18 cellular contexts compared by ENCODE assay signal in the genomic region with DNA sequence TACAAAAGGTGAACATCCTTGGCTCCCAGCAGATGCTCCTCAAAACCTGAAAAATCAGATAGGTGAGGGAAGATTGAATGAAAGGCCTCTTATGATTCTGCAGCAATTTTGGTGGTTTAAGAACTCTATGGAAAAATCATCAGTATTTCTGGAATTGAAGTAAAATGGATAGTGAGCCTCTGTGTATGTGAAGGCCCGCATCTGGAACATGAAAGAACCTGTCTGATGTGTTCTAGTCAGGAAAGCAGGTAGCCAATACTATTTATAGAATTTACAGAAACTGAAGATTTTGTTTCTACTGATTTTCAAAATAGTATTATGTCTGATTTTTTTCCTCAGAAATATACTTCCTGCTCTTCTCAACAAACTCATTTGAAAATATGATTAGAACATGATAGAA. TPM values are rescaled to one million over a fixed set of nuclear protein-coding genes. Genes with fewer than 3 reads are reported as not detected.
A peak's percentile ranks its signal among the peaks of the same experiment; 100 is the strongest.
DNase-seq lines count a peak whose midpoint lies in the region; ATAC-seq, FAIRE-seq and TF ChIP-seq lines count a peak whose summit lies in the region.
"Had no signal": no experiment of that assay in that cellular context is flagged by ENCODE, and none has a peak within 500 bp of the region (broad histone marks: within the 10 kb centered on the region; RNA-seq: fewer than 3 reads in every experiment).

No MANE protein-coding gene starts in this region.

- POLR2A ChIA-PET in IMR-90 (lab: Charles Lee; ENCODE audit: unreplicated experiment), result no interaction called here

- FAIRE-seq in keratinocyte (lab: Jason Lieb, UNC) (peak; percentile 5), GM12892 (lab: Jason Lieb, UNC) (no peak)

- peak overlapping the region; percentile 14; the same call in 1 of the 2 replicates for H3K56ac ChIP-seq in IMR-90 (ENCODE audit: extremely low read depth, insufficient read depth, low read length)

- BruUV-seq in IMR-90 (replicated peaks; lab: Mats Ljungman, UMichigan), result no TSS peak

- H2BK15ac ChIP-seq in IMR-90 (ENCODE audit: low read depth, low read length), result peak overlapping the region; percentile 84; the same call in 1 of the 3 replicates

- 0 out of 2 replicates have a peak overlapping the region, but pooled peaks have one; percentile 2 for H3K23ac ChIP-seq in IMR-90 (ENCODE audit: low read depth, low read length)

- H3K79me2 ChIP-seq in keratinocyte (ENCODE audit: control insufficient read depth, insufficient read depth, low read length) (peaks cover 92% of the 10 kb centered on the region), smooth muscle cell (ENCODE audit: low read depth) (peaks cover 30% of the 10 kb centered on the region)

- H3K9me3 ChIP-seq in IMR-90 (ENCODE audit: control insufficient read depth, insufficient read depth, low read length) (no peaks in the 10 kb centered on the region), keratinocyte (ENCODE audit: control insufficient read depth, low read depth, low read length) (no peaks in the 10 kb centered on the region), smooth muscle cell (replicated peaks; ENCODE audit: low read depth) (no peaks in the 10 kb centered on the region)
- H3K9me3 ChIP-seq: MG63, Peyer's patch had no signal

- no peak overlapping the region for H2AK9ac ChIP-seq in IMR-90 (replicated peaks; ENCODE audit: low read depth, low read length, poor library complexity)

- no peak for TF ChIP-seq RAD21 in IMR-90 (IDR thresholded peaks at IDR 0.05; ENCODE audit: low read length)

- H3K27ac ChIP-seq in IMR-90 (ENCODE audit: insufficient read depth, low read length) (peak overlapping the region; percentile 60; the same call in 1 of the 2 replicates), brain microvascular endothelial cell (peak overlapping the region; percentile 94), keratinocyte (ENCODE audit: control insufficient read depth, insufficient read depth, low read length) (peak overlapping the region; percentile 99), smooth muscle cell (ENCODE audit: low read depth) (peak overlapping the region; percentile 42)
- H3K27ac ChIP-seq: HL-60, Peyer's patch had no signal

- CTCF ChIA-PET in IMR-90 (lab: Yijun Ruan, JAX), result interaction anchor here (0.7 to 0.8 kb wide), 2 partner anchors 9 to 31 kb away, joined by 3 read pairs; no protein-coding TSS in a partner anchor

- in situ Hi-C loops in IMR-90 (cut with MboI; ENCODE audit: low sequenced_read_pairs), result no loop called here
- in situ Hi-C loops in brain microvascular endothelial cell (cut with HindIII; ENCODE audit: low pct_ligation_motif_present, low sequenced_read_pairs), result no loop called here

- H3K14ac ChIP-seq in IMR-90 (replicated peaks; ENCODE audit: low read depth, low read length), result peak overlapping the region; percentile 8; the same call in 1 of the 2 replicates

- peak overlapping the region; percentile 72; the same call in 1 of the 2 replicates for H4K91ac ChIP-seq in IMR-90 (ENCODE audit: insufficient read depth, low read depth, low read length)

- H3K4me3 ChIP-seq in IMR-90 (ENCODE audit: insufficient read depth, low read depth, low read length) (no peak overlapping the region), brain microvascular endothelial cell (ENCODE audit: low read depth, low read length) (no peak overlapping the region), keratinocyte (ENCODE audit: control insufficient read depth in 2 of 3, extremely low read depth in 1 of 3, insufficient read depth in 2 of 3, low read depth in 1 of 3, low read length in 3 of 3) (no peak overlapping the region), smooth muscle cell (no peak overlapping the region)
- H3K4me3 ChIP-seq: MG63, Peyer's patch had no signal

- ATAC-seq in IMR-90 (ENCODE audit: low read depth) (no peak), HG03039 (IDR thresholded peaks at IDR 0.05; ENCODE audit: unreplicated experiment) (no peak)

- H3K18ac ChIP-seq in IMR-90 (ENCODE audit: low read depth, low read length), result peak overlapping the region; percentile 20

- H3K4ac ChIP-seq in IMR-90 (ENCODE audit: low read depth, low read length), result peak overlapping the region; percentile 42; the same call in 1 of the 2 replicates

- no CpG with 5 or more reads among the region's 1 CpG for WGBS in IMR-90 (ENCODE audit: extremely low coverage in 2 of 2, insufficient read length in 1 of 2), 2 experiments
- WGBS in smooth muscle cell (ENCODE audit: low lambda C conversion rate), result 81% methylated on average over 1 of the region's 1 CpG

- H4K5ac ChIP-seq in IMR-90 (ENCODE audit: low read depth, low read length), result peak overlapping the region; percentile 17; the same call in 1 of the 2 replicates

- H4K20me1 ChIP-seq in IMR-90 (ENCODE audit: insufficient read depth, low read length), result peaks cover 16% of the 10 kb centered on the region
- no peaks in the 10 kb centered on the region for H4K20me1 ChIP-seq in keratinocyte (ENCODE audit: control insufficient read depth, extremely low read depth, insufficient read depth, low read length)
- H4K20me1 ChIP-seq in smooth muscle cell (ENCODE audit: low read depth), result no peaks in the 10 kb centered on the region

- H3K9me1 ChIP-seq in IMR-90 (ENCODE audit: insufficient read depth, low read length) (peaks cover 37% of the 10 kb centered on the region), keratinocyte (ENCODE audit: control insufficient read depth, extremely low read depth, insufficient read depth, low read length) (peaks cover 4% of the 10 kb centered on the region)

- H2BK120ac ChIP-seq in IMR-90 (ENCODE audit: low read depth, low read length), result peak overlapping the region; percentile 38

- TF ChIP-seq POLR2A in IMR-90 (IDR thresholded peaks at IDR 0.05; ENCODE audit: low read depth, low read length) (no peak), GM12892 (IDR thresholded peaks at IDR 0.05; ENCODE audit: low read depth, low read length) (no peak)

- H2AK5ac ChIP-seq in IMR-90 (ENCODE audit: low read depth, low read length), result peak overlapping the region; percentile 94

- H3K27me3 ChIP-seq in IMR-90 (ENCODE audit: control insufficient read depth, insufficient read depth, low read length), result no peaks in the 10 kb centered on the region
- no peaks in the 10 kb centered on the region for H3K27me3 ChIP-seq in brain microvascular endothelial cell (replicated peaks)
- H3K27me3 ChIP-seq in keratinocyte (ENCODE audit: control insufficient read depth, extremely low read depth, insufficient read depth, low read length), result no peaks in the 10 kb centered on the region
- H3K27me3 ChIP-seq in smooth muscle cell (ENCODE audit: low read depth), result no peaks in the 10 kb centered on the region
- H3K27me3 ChIP-seq: MG63, Peyer's patch had no signal

- peak overlapping the region; percentile 89 for H2BK5ac ChIP-seq in IMR-90 (ENCODE audit: low read depth, low read length, poor library complexity, severe bottlenecking)

- H3K36me3 ChIP-seq in IMR-90 (ENCODE audit: control insufficient read depth, insufficient read depth, low read length) (peaks cover 4% of the 10 kb centered on the region; the same call in 1 of the 2 replicates), brain microvascular endothelial cell (replicated peaks) (no peaks in the 10 kb centered on the region), keratinocyte (ENCODE audit: control insufficient read depth in 2 of 2, extremely low read depth in 1 of 2, insufficient read depth in 2 of 2, low read length in 2 of 2) (peaks cover 15 to 43% of the 10 kb centered on the region in 2 experiments), smooth muscle cell (ENCODE audit: low read depth) (no peaks in the 10 kb centered on the region)
- H3K36me3 ChIP-seq: Peyer's patch had no signal

- peaks cover 44 to 86% of the 10 kb centered on the region in 2 experiments for H3K79me1 ChIP-seq in IMR-90 (ENCODE audit: low read depth in 1 of 2, low read length in 2 of 2)

- TF ChIP-seq CTCF in IMR-90 (conservative IDR thresholded peaks at IDR 0.05; ENCODE audit: low read depth, low read length) (no peak), brain microvascular endothelial cell (IDR thresholded peaks at IDR 0.05; ENCODE audit: low read depth, low read length, missing control alignments) (no peak), keratinocyte (optimal IDR thresholded peaks at IDR 0.05 in 1 of 3, IDR thresholded peaks at IDR 0.05 in 1 of 3, conservative IDR thresholded peaks at IDR 0.05 in 1 of 3; ENCODE audit: extremely low read depth in 1 of 3, insufficient read depth in 2 of 3, low read length in 3 of 3) (no peak), smooth muscle cell (IDR thresholded peaks at IDR 0.05; ENCODE audit: borderline replicate concordance, insufficient read depth, poor library complexity, severe bottlenecking) (no peak)

- intact Hi-C loops in IMR-90 (cut with micrococcal nuclease), result no loop called here

- H2AFZ ChIP-seq in IMR-90 (replicated peaks; ENCODE audit: low read length, poor library complexity) (no peak overlapping the region), keratinocyte (ENCODE audit: control insufficient read depth, low read length) (no peak overlapping the region), smooth muscle cell (ENCODE audit: low read depth) (no peak overlapping the region)

- H2BK20ac ChIP-seq in IMR-90 (ENCODE audit: low read depth, low read length), result 0 out of 2 replicates have a peak overlapping the region, but pooled peaks have one; percentile 45

- H3F3A ChIP-seq in smooth muscle cell (ENCODE audit: low read depth), result peaks cover 7% of the 10 kb centered on the region

- H3K4me2 ChIP-seq in IMR-90 (ENCODE audit: low read depth, low read length) (no peak overlapping the region), keratinocyte (ENCODE audit: control insufficient read depth, extremely low read depth, insufficient read depth, low read depth, low read length) (peak overlapping the region; percentile 88), smooth muscle cell (no peak overlapping the region)

- no peak for DNase-seq in IMR-90
- no peak for DNase-seq in brain microvascular endothelial cell
- no peak for DNase-seq in keratinocyte (ENCODE audit: low read depth, low spot score)
- no peak for DNase-seq in smooth muscle cell (lab: John Stamatoyannopoulos, UW; ENCODE audit: unreplicated experiment)
- no peak for DNase-seq in NCI-H2107 (lab: John Stamatoyannopoulos, UW)
- DNase-seq in activated naive CD4-positive, alpha-beta T cell treated with anti-CD3 and anti-CD28 coated beads, Interleukin-2, amount 50 U/mL, for 16 hours, result no peak
- no peak for DNase-seq in GM12892 (ENCODE audit: insufficient read length)
- DNase-seq: CD8-positive, alpha-beta memory T cell; H9; KG1; MG63; NCI-H187 treated with DMSO at 0.1 percent for 48 hours; NCI-H2171 treated with DMSO at 0.1 percent for 48 hours; NCI-H774; Peyer's patch; SIG-M5 had no signal

- dilution Hi-C loops in IMR-90 (cut with HindIII; ENCODE audit: low sequenced_read_pairs, unreplicated experiment), result no loop called here
- dilution Hi-C loops in keratinocyte (cut with MboI; ENCODE audit: extremely low pct_ligation_motif_present, low sequenced_read_pairs), result no loop called here

- no peak overlapping the region for H3K9ac ChIP-seq in IMR-90 (ENCODE audit: low read depth, low read length)
- peak overlapping the region; percentile 87 for H3K9ac ChIP-seq in keratinocyte (ENCODE audit: control insufficient read depth, extremely low read depth, insufficient read depth, low read length)
- H3K9ac ChIP-seq in smooth muscle cell (ENCODE audit: low read depth), result no peak overlapping the region

- H3K4me1 ChIP-seq in IMR-90 (ENCODE audit: control insufficient read depth, insufficient read depth, low read length), result peaks cover 46% of the 10 kb centered on the region
- peaks cover 68% of the 10 kb centered on the region for H3K4me1 ChIP-seq in keratinocyte (ENCODE audit: control insufficient read depth, extremely low read depth, insufficient read depth, low read length)
- peaks cover 3% of the 10 kb centered on the region for H3K4me1 ChIP-seq in smooth muscle cell (ENCODE audit: low read depth)
- H3K4me1 ChIP-seq: Peyer's patch had no signal

- peak overlapping the region; percentile 49 to 61; a peak in 3 of 4 replicates for H4K8ac ChIP-seq in IMR-90 (ENCODE audit: low read depth in 2 of 2, low read length in 2 of 2)

RNA-seq across cellular contexts. Expression of a gene that starts 37.3 kb away (rescaled TPM):
- total RNA-seq in IMR-90 (2012; rRNA removed), result 60.4 and 63.9 TPM in 2 replicates
- 36.9 and 37.8 TPM in 2 replicates for polyA plus RNA-seq in IMR-90 (2012; rRNA removed)
- 24.8 and 27.5 TPM in 2 replicates for polyA plus RNA-seq in IMR-90 (2012; cell fraction: cytosol; rRNA removed)
- 66.1 and 93.0 TPM in 2 replicates for polyA plus RNA-seq in IMR-90 (2012; cell fraction: nucleus; rRNA removed; ENCODE audit: low replicate concordance)
- polyA plus RNA-seq in keratinocyte, result 109 to 159 TPM (median 120 TPM) in 3 replicates
- polyA plus RNA-seq in keratinocyte (2011; ENCODE audit: low read depth), result 54.6 TPM
- 58.5 and 79.5 TPM in 2 replicates for polyA plus RNA-seq in keratinocyte (2011; cell fraction: cytosol; rRNA removed)
- polyA plus RNA-seq in keratinocyte (2011; cell fraction: nucleus; rRNA removed), result 351 and 352 TPM in 2 replicates
- 75.7 and 124 TPM in 2 replicates for polyA plus RNA-seq in keratinocyte (2012; ENCODE audit: low replicate concordance)
- 306 to 451 TPM (median 333 TPM) in 3 replicates for polyA minus RNA-seq in keratinocyte
- polyA minus RNA-seq in keratinocyte (2011; cell fraction: cytosol; rRNA and poly(A)+ RNA removed), result 216 TPM
- 624 and 980 TPM in 2 replicates for polyA minus RNA-seq in keratinocyte (2011; cell fraction: nucleus; rRNA and poly(A)+ RNA removed)
- total RNA-seq in smooth muscle cell, result 21.6 and 31.1 TPM in 2 replicates
- polyA plus RNA-seq in smooth muscle cell, result 9.0 and 20.5 TPM in 2 replicates
- polyA plus RNA-seq in GM12892 (2012; ENCODE audit: missing spikeins), result 0.04 TPM
- total RNA-seq: CD8-positive, alpha-beta memory T cell had no signal
- polyA plus RNA-seq: CD8-positive, alpha-beta memory T cell had no signal

Comparison
In these comparisons a context has a peak if more than half of its experiments do, and no peak if none do; other contexts are left out.
1. H3K27ac ChIP-seq: peak in every context shown above with its lines; median percentile 99 in keratinocyte; 94 in brain microvascular endothelial cell; 60 in IMR-90; 42 in smooth muscle cell.